Comparison of ENCODE assay signal across 8 cellular contexts in genomic region chr11:45843158-45843924, GRCh38. TPM values are rescaled to one million over a fixed set of nuclear protein-coding genes. Genes with fewer than 3 reads are reported as not detected.
DNase-seq lines count a peak whose midpoint lies in the region; ATAC-seq lines count a peak whose summit lies in the region.

No MANE protein-coding gene starts in this region.

- peaks cover 18 to 33% (median 28%) of the 10 kb centered on the region in 3 donors for H3K4me1 Mint-ChIP-seq in CD8-positive, alpha-beta memory T cell

- H3K9me3 Mint-ChIP-seq in CD8-positive, alpha-beta memory T cell: no peaks in the 10 kb centered on the region

- H3K27me3 Mint-ChIP-seq in CD8-positive, alpha-beta memory T cell: no peaks in the 10 kb centered on the region

- H3K9me3 ChIP-seq in CD8-positive, alpha-beta memory T cell (ENCODE audit: low read length): no peaks in the 10 kb centered on the region

- no peaks in the 10 kb centered on the region for H3K36me3 ChIP-seq in CD8-positive, alpha-beta memory T cell (ENCODE audit: insufficient read depth, low read length)

- DNase-seq in CD8-positive, alpha-beta memory T cell: peak; percentile 83 to 93 (median 92)
- peak; percentile 44 for DNase-seq in NCI-H510A treated with DMSO at 0.1 percent for 48 hours (lab: John Stamatoyannopoulos, UW)
- peak; percentile 76 to 84 for DNase-seq in activated CD4-positive, alpha-beta T cell treated with anti-CD3 and anti-CD28 coated beads for 24 hours (ENCODE audit: low read depth in 2 of 2)
- DNase-seq in cerebellar cortex (ENCODE audit: low spot score): peak; percentile 88
- peak; percentile 90 for DNase-seq in kidney tubule cell (ENCODE audit: low spot score)
- peak; percentile 75 to 82 for DNase-seq in stimulated activated CD4-positive, alpha-beta T cell treated with anti-CD3 and anti-CD28 coated beads, Interleukin-15, amount 100 ng/mL, for 48 hours (ENCODE audit: low read depth in 2 of 2)

- H3K4me1 ChIP-seq in CD8-positive, alpha-beta memory T cell (ENCODE audit: insufficient read depth, low read length): peaks cover 18% of the 10 kb centered on the region

- H3K27me3 ChIP-seq in CD8-positive, alpha-beta memory T cell (ENCODE audit: insufficient read depth, low read length, poor library complexity, severe bottlenecking): no peaks in the 10 kb centered on the region

- peaks cover 0 to 5% (median 0%) of the 10 kb centered on the region in 3 donors for H3K36me3 Mint-ChIP-seq in CD8-positive, alpha-beta memory T cell

- H3K4me3 Mint-ChIP-seq in CD8-positive, alpha-beta memory T cell: peak overlapping the region in 4 of 7 donors; percentile 3 to 53 (median 46)

- CTCF ChIA-PET in CD8-positive, alpha-beta memory T cell (lab: Charles Lee): interaction anchor here (0.7 to 2.3 kb wide), 11 partner anchors 9 to 209 kb away, joined by 3 to 15 read pairs (median 5); partner anchors contain the start of genes PEX16 and SLC35C1

- peak overlapping the region; percentile 79 to 95 (median 90) for H3K27ac Mint-ChIP-seq in CD8-positive, alpha-beta memory T cell

- POLR2A ChIA-PET in CD8-positive, alpha-beta memory T cell (lab: Charles Lee): no interaction called here

- ATAC-seq in HG02798 (IDR thresholded peaks at IDR 0.05; ENCODE audit: poor library complexity, unreplicated experiment) (peak; percentile 27), GM18909 (IDR thresholded peaks at IDR 0.05; ENCODE audit: poor library complexity, unreplicated experiment) (no peak)

- H3K4me3 ChIP-seq in CD8-positive, alpha-beta memory T cell (ENCODE audit: low read length): no peak overlapping the region

- H3K27ac ChIP-seq in CD8-positive, alpha-beta memory T cell (ENCODE audit: low read depth, low read length): peak overlapping the region; percentile 58

RNA-seq across cellular contexts. Expression of gene CRY2, which starts 3.9 kb away (rescaled TPM):
- total RNA-seq in CD8-positive, alpha-beta memory T cell: 10 to 100 TPM; 16.6 to 17.8 TPM
- polyA plus RNA-seq in CD8-positive, alpha-beta memory T cell: 27.1 TPM

RNA-seq across cellular contexts. Expression of gene SLC35C1, which starts 38.4 kb away (rescaled TPM):
- total RNA-seq in CD8-positive, alpha-beta memory T cell: 10 to 100 TPM; 17.7 to 18.1 TPM
- 22.4 TPM for polyA plus RNA-seq in CD8-positive, alpha-beta memory T cell

RNA-seq across cellular contexts. Expression of gene MAPK8IP1, which starts 42.1 kb away (rescaled TPM):
- total RNA-seq in CD8-positive, alpha-beta memory T cell: 1 to 10 TPM in 1 of 2 experiments, under 1 TPM in 1; 0.98 to 1.1 TPM
- polyA plus RNA-seq in CD8-positive, alpha-beta memory T cell: 0.23 TPM
